9 cellular contexts compared by ENCODE assay signal in genomic region chr10:61835069-61835908, GRCh38.
DNase-seq lines count a peak whose midpoint lies in the region; ATAC-seq, FAIRE-seq and TF ChIP-seq lines count a peak whose summit lies in the region.
"Had no signal": no experiment of that assay in that cellular context is flagged by ENCODE, and none has a peak within 500 bp of the region (broad histone marks: within the 10 kb centered on the region; RNA-seq: fewer than 3 reads in every experiment).

No MANE protein-coding gene starts in this region.

- FAIRE-seq in A549 (lab: Jason Lieb, UNC) = no peak
- peak; percentile 49 for FAIRE-seq in astrocyte (lab: Jason Lieb, UNC)
- no peak for FAIRE-seq in frontal cortex (lab: Jason Lieb, UNC)

- H3K4me2 ChIP-seq in A549 = peak overlapping the region; percentile 89
- H3K4me2 ChIP-seq in astrocyte (ENCODE audit: low read length) = peak overlapping the region; percentile 70

- H3K4me3 Mint-ChIP-seq in astrocyte (ENCODE audit: unreplicated experiment) (no peak overlapping the region), immature natural killer cell (no peak overlapping the region)

- H3K4me3 ChIP-seq in A549 (no peak overlapping the region), astrocyte (ENCODE audit: insufficient read depth, low read depth, low read length) (peak overlapping the region; percentile 26), vagina (no peak overlapping the region)
- no peak overlapping the region for H3K4me3 ChIP-seq in Jurkat, Clone E6-1 (ENCODE audit: low read length)
- H3K4me3 ChIP-seq: lung had no signal

- H3K27ac Mint-ChIP-seq in astrocyte (ENCODE audit: unreplicated experiment) (peak overlapping the region; percentile 84), immature natural killer cell (no peak overlapping the region)

- CTCF ChIA-PET in A549 (lab: Yijun Ruan, JAX) = interaction anchor here (0.6 to 3.9 kb wide), 19 partner anchors 8 to 1018 kb away, joined by 3 to 32 read pairs (median 3); no protein-coding TSS in a partner anchor

- 38% methylated on average over 8 of the region's 8 CpGs for WGBS in A549 (ENCODE audit: missing lambda C conversion rate)

- no peaks in the 10 kb centered on the region for H3K79me2 ChIP-seq in astrocyte (ENCODE audit: insufficient read depth, low read length)

- no peaks in the 10 kb centered on the region for H3K27me3 Mint-ChIP-seq in astrocyte (ENCODE audit: low read depth, unreplicated experiment)
- H3K27me3 Mint-ChIP-seq in immature natural killer cell (ENCODE audit: low read depth in 3 of 3) = peaks cover 0 to 2% (median 0%) of the 10 kb centered on the region in 3 donors

- peak overlapping the region; percentile 14 to 45; a peak in 4 of 6 replicates for H3K27ac ChIP-seq in A549
- H3K27ac ChIP-seq in astrocyte (ENCODE audit: low read depth, low read length) = peak overlapping the region; percentile 90
- H3K27ac ChIP-seq in vagina = peak overlapping the region; percentile 64

- H3K36me3 Mint-ChIP-seq in astrocyte (ENCODE audit: low read depth, unreplicated experiment) (no peaks in the 10 kb centered on the region), immature natural killer cell (no peaks in the 10 kb centered on the region)

- H3K9me3 Mint-ChIP-seq in astrocyte (ENCODE audit: unreplicated experiment) = no peaks in the 10 kb centered on the region
- peaks cover 0 to 2% (median 0%) of the 10 kb centered on the region in 6 donors for H3K9me3 Mint-ChIP-seq in immature natural killer cell

- peaks cover 29% of the 10 kb centered on the region for H3K4me1 ChIP-seq in A549
- H3K4me1 ChIP-seq in astrocyte (ENCODE audit: insufficient read depth, low read length) = peaks cover 30% of the 10 kb centered on the region
- peaks cover 39% of the 10 kb centered on the region for H3K4me1 ChIP-seq in vagina

- H4K20me1 ChIP-seq in astrocyte (ENCODE audit: insufficient read depth, low read length) = no peaks in the 10 kb centered on the region

- TF ChIP-seq EP300 in A549 (IDR thresholded peaks at IDR 0.05) = no peak

- H3K27me3 ChIP-seq in astrocyte (ENCODE audit: insufficient read depth, low read length) (no peaks in the 10 kb centered on the region), vagina (no peaks in the 10 kb centered on the region)

- peak; percentile 58 for TF ChIP-seq CTCF in A549 (IDR thresholded peaks at IDR 0.05)
- peak; percentile 55 for TF ChIP-seq CTCF in astrocyte (IDR thresholded peaks at IDR 0.05; ENCODE audit: insufficient read depth, low read depth, low read length)
- TF ChIP-seq CTCF in vagina (IDR thresholded peaks at IDR 0.05) = peak in 2 of 3 experiments; percentile 15

- DNase-seq in A549 (ENCODE audit: low read depth in 1 of 2, low spot score in 1 of 2) = peak; percentile 13 to 73
- DNase-seq in GM04504 (ENCODE audit: low read depth) = peak; percentile 66
- DNase-seq in Jurkat, Clone E6-1 (ENCODE audit: low read depth, low spot score) = peak; percentile 81
- DNase-seq in astrocyte (ENCODE audit: low read depth) = peak; percentile 82
- DNase-seq in left colon = peak in 1 of 2 donors; percentile 10
- no peak for DNase-seq in vagina (ENCODE audit: extremely low spot score in 2 of 2)
- DNase-seq in frontal cortex (ENCODE audit: low spot score in 2 of 2) = no peak
- DNase-seq in immature natural killer cell = no peak

- H3K36me3 ChIP-seq in astrocyte (ENCODE audit: insufficient read depth, low read length) (no peaks in the 10 kb centered on the region), vagina (no peaks in the 10 kb centered on the region)

- H2AFZ ChIP-seq in astrocyte (ENCODE audit: low read depth, low read length) = peak overlapping the region; percentile 35

- TF ChIP-seq RAD21 in A549 (conservative IDR thresholded peaks at IDR 0.05 in 1 of 2, IDR thresholded peaks at IDR 0.05 in 1 of 2) = peak; percentile 67 to 68

- peak in 1 of 2 experiments; percentile 67; a peak in 3 of 6 replicates for ATAC-seq in A549
- ATAC-seq in left colon = peak; percentile 75

- H3K9me3 ChIP-seq in A549 = 0 out of 3 replicates have a peak, but pooled peaks cover 2% of the 10 kb centered on the region
- H3K9me3 ChIP-seq in astrocyte (ENCODE audit: insufficient read depth, low read depth, low read length) = no peaks in the 10 kb centered on the region
- H3K9me3 ChIP-seq in vagina = no peaks in the 10 kb centered on the region

- intact Hi-C loops in left colon (cut with DNase I, micrococcal nuclease) = loop anchor here in 1 of 2 donors (10.0 kb wide), 1 partner anchor 80 kb away; no protein-coding TSS in a partner anchor
- intact Hi-C loops in vagina (cut with DNase I) = no loop called here

- H3K4me1 Mint-ChIP-seq in astrocyte (ENCODE audit: low read depth, unreplicated experiment) = peaks cover 25% of the 10 kb centered on the region
- H3K4me1 Mint-ChIP-seq in immature natural killer cell = no peaks in the 10 kb centered on the region

- H3K9ac ChIP-seq in astrocyte (ENCODE audit: low read length) = peak overlapping the region; percentile 73

- TF ChIP-seq POLR2A in A549 (IDR thresholded peaks at IDR 0.05; ENCODE audit: low read length) (no peak), vagina (IDR thresholded peaks at IDR 0.05) (no peak)

- POLR2A ChIA-PET in A549 (lab: Yijun Ruan, JAX) = no interaction called here

TF ChIP-seq in A549, 52 proteins besides CTCF, POLR2A, EP300 and RAD21:
- TF ChIP-seq ZNF302 (CRISPR knock-in tag; IDR thresholded peaks at IDR 0.05) (no peak), CBX8 (IDR thresholded peaks at IDR 0.05) (no peak), PHF8 (IDR thresholded peaks at IDR 0.05; ENCODE audit: borderline replicate concordance, low read depth) (no peak), USF2 (IDR thresholded peaks at IDR 0.05) (no peak), CEBPB (IDR thresholded peaks at IDR 0.05) (0 out of 4 replicates have a peak, but pooled peaks of 1 of the 2 experiments have one; percentile 12), SMC3 (IDR thresholded peaks at IDR 0.05) (peak; percentile 63), HES2 (IDR thresholded peaks at IDR 0.05) (no peak), MYC (IDR thresholded peaks at IDR 0.05; ENCODE audit: borderline replicate concordance, low read length) (no peak), JUNB (IDR thresholded peaks at IDR 0.05) (peak; percentile 14; the same call in 1 of the 2 replicates), CBX2 (IDR thresholded peaks at IDR 0.05; ENCODE audit: borderline replicate concordance, low read depth) (no peak), HOXB5 (CRISPR knock-in tag; IDR thresholded peaks at IDR 0.05) (0 out of 2 replicates have a peak, but pooled peaks have one; percentile 26)
TF ChIP-seq in A549: peak in this region for 4.

Comparison
In these comparisons a context has a peak if more than half of its experiments do, and no peak if none do; other contexts are left out.
1. DNase-seq: peak in A549 (2 of 2), GM04504 (single experiment), Jurkat, Clone E6-1 (single experiment) and astrocyte (single experiment); none in vagina (0 of 2), frontal cortex (0 of 2) and immature natural killer cell (0 of 3).
2. H3K27ac ChIP-seq: peak in every context shown above with its lines; median percentile 90 in astrocyte; 64 in vagina; 30 in A549.
3. Peak in every context shown above with its lines, with median percentiles within 50 percentile points of each other: CTCF ChIP-seq.